21 cellular contexts compared by ENCODE assay signal in genomic region chr13:97934590-97934989, GRCh38. TPM values are rescaled to one million over a fixed set of nuclear protein-coding genes. Genes with fewer than 3 reads are reported as not detected.
DNase-seq lines count a peak whose midpoint lies in the region; ATAC-seq and TF ChIP-seq lines count a peak whose summit lies in the region.
"Had no signal": no experiment of that assay in that cellular context is flagged by ENCODE, and none has a peak within 500 bp of the region (broad histone marks: within the 10 kb centered on the region; RNA-seq: fewer than 3 reads in every experiment).

No MANE protein-coding gene starts in this region.

- peak; percentile 60 to 77 for DNase-seq in HAP-1 (ENCODE audit: low spot score in 2 of 2)
- DNase-seq in left ventricle myocardium inferior, result no peak
- no peak for DNase-seq in progenitor cell of endocrine pancreas (ENCODE audit: low spot score, unreplicated experiment)
- no peak for DNase-seq in glomerular visceral epithelial cell (ENCODE audit: extremely low spot score)
- DNase-seq: activated naive CD4-positive, alpha-beta T cell; CD4-positive, alpha-beta memory T cell; cerebellar nuclear complex; DMS79; effector memory CD4-positive, alpha-beta T cell; kidney; natural killer cell; NCI-H1436 treated with DMSO at 0.1 percent for 48 hours; NCI-H226; T-cell had no signal

- no peaks in the 10 kb centered on the region for H3K27me3 Mint-ChIP-seq in progenitor cell of endocrine pancreas

- no peaks in the 10 kb centered on the region for H3K36me3 ChIP-seq in HAP-1 (replicated peaks)
- no peaks in the 10 kb centered on the region for H3K36me3 ChIP-seq in left ventricle myocardium inferior
- H3K36me3 ChIP-seq in gastroesophageal sphincter, result no peaks in the 10 kb centered on the region
- H3K36me3 ChIP-seq: thoracic aorta had no signal

- TF ChIP-seq CTCF in VCaP (conservative IDR thresholded peaks at IDR 0.05), result no peak
- TF ChIP-seq CTCF in left ventricle myocardium inferior (IDR thresholded peaks at IDR 0.05; ENCODE audit: borderline replicate concordance), result no peak
- no peak for TF ChIP-seq CTCF in progenitor cell of endocrine pancreas (IDR thresholded peaks at IDR 0.05; ENCODE audit: unreplicated experiment)
- no peak for TF ChIP-seq CTCF in gastroesophageal sphincter (IDR thresholded peaks at IDR 0.05)

- intact Hi-C loops in left ventricle myocardium inferior (cut with micrococcal nuclease), result no loop called here

- peaks cover 43% of the 10 kb centered on the region for H3K4me1 ChIP-seq in HAP-1
- H3K4me1 ChIP-seq in left ventricle myocardium inferior, result peaks cover 10% of the 10 kb centered on the region
- no peaks in the 10 kb centered on the region for H3K4me1 ChIP-seq in gastroesophageal sphincter

- H3K9me3 Mint-ChIP-seq in progenitor cell of endocrine pancreas (ENCODE audit: low read depth), result no peaks in the 10 kb centered on the region
- H3K9me3 Mint-ChIP-seq: memory B cell, T-cell had no signal

- WGBS in gastroesophageal sphincter (ENCODE audit: low coverage in 1 of 2), 2 donors, result 33 to 45% methylated on average over 2 to 5 of the region's 5 CpGs

- H3K27ac ChIP-seq in VCaP (peak overlapping the region; percentile 18; the same call in 1 of the 2 replicates), left ventricle myocardium inferior (replicated peaks) (peak overlapping the region; percentile 10), gastroesophageal sphincter (no peak overlapping the region)
- H3K27ac ChIP-seq: HL-60, thoracic aorta had no signal

- no peak for TF ChIP-seq EP300 in gastroesophageal sphincter (IDR thresholded peaks at IDR 0.05)

- no peaks in the 10 kb centered on the region for H3K36me3 Mint-ChIP-seq in progenitor cell of endocrine pancreas (ENCODE audit: insufficient read depth)
- H3K36me3 Mint-ChIP-seq: CD4-positive, alpha-beta memory T cell; IgD-negative memory B cell; memory B cell; natural killer cell; T-cell had no signal

- peaks cover 10% of the 10 kb centered on the region for H3K4me1 Mint-ChIP-seq in progenitor cell of endocrine pancreas (ENCODE audit: low read depth)
- H3K4me1 Mint-ChIP-seq: CD4-positive, alpha-beta memory T cell; IgD-negative memory B cell; natural killer cell; T-cell had no signal

- TF ChIP-seq POLR2A in gastroesophageal sphincter (IDR thresholded peaks at IDR 0.05), result no peak

- no peak overlapping the region for H3K4me3 Mint-ChIP-seq in progenitor cell of endocrine pancreas (ENCODE audit: low read depth)
- H3K4me3 Mint-ChIP-seq: CD4-positive, alpha-beta memory T cell; IgD-negative memory B cell; memory B cell; natural killer cell; T-cell had no signal

- H3K4me3 ChIP-seq in HAP-1 (no peak overlapping the region), left ventricle myocardium inferior (no peak overlapping the region), gastroesophageal sphincter (no peak overlapping the region)
- H3K4me3 ChIP-seq: thoracic aorta had no signal

- H3K27ac Mint-ChIP-seq in progenitor cell of endocrine pancreas, result peak overlapping the region; percentile 21
- H3K27ac Mint-ChIP-seq: IgD-negative memory B cell, memory B cell, natural killer cell, T-cell had no signal

- in situ Hi-C loops in HAP-1 (cut with MboI; ENCODE audit: low sequenced_read_pairs), result no loop called here

- no peaks in the 10 kb centered on the region for H3K27me3 ChIP-seq in HAP-1 (ENCODE audit: low read depth)
- H3K27me3 ChIP-seq in left ventricle myocardium inferior (ENCODE audit: low read depth), result no peaks in the 10 kb centered on the region
- H3K27me3 ChIP-seq in gastroesophageal sphincter, result no peaks in the 10 kb centered on the region

- H3K9me3 ChIP-seq in HAP-1 (no peaks in the 10 kb centered on the region), left ventricle myocardium inferior (replicated peaks) (no peaks in the 10 kb centered on the region), gastroesophageal sphincter (no peaks in the 10 kb centered on the region)
- H3K9me3 ChIP-seq: thoracic aorta had no signal

- ATAC-seq in gastroesophageal sphincter (no peak), GM21360 (IDR thresholded peaks at IDR 0.05; ENCODE audit: unreplicated experiment) (no peak)
- ATAC-seq: natural killer cell, T-cell had no signal

RNA-seq across cellular contexts. Expression of gene IPO5, which starts 18.9 kb away (rescaled TPM):
- total RNA-seq in left ventricle myocardium inferior (113 TPM), progenitor cell of endocrine pancreas (202 and 208 TPM in 2 replicates), gastroesophageal sphincter (100 to 1,000 TPM; 133 to 155 (median 142) TPM)

Comparison
In these comparisons a context has a peak if more than half of its experiments do, and no peak if none do; other contexts are left out.
1. DNase-seq: peak in HAP-1 (2 of 2); none in left ventricle myocardium inferior (single experiment), progenitor cell of endocrine pancreas (single experiment) and glomerular visceral epithelial cell (single experiment).
2. H3K27ac ChIP-seq: peak in VCaP (single experiment) and left ventricle myocardium inferior (single experiment); none in gastroesophageal sphincter (0 of 4).